Comparison of ENCODE assay signal across 30 cellular contexts in genomic region chr14:77206877-77207389, GRCh38. TPM values are rescaled to one million over a fixed set of nuclear protein-coding genes. Genes with fewer than 3 reads are reported as not detected.
DNase-seq lines count a peak whose midpoint lies in the region; ATAC-seq, FAIRE-seq and TF ChIP-seq lines count a peak whose summit lies in the region.
"Had no signal": no experiment of that assay in that cellular context is flagged by ENCODE, and none has a peak within 500 bp of the region (broad histone marks: within the 10 kb centered on the region; RNA-seq: fewer than 3 reads in every experiment).

No MANE protein-coding gene starts in this region.

- H3K4me3 ChIP-seq in HepG2 (replicated peaks in 1 of 3; ENCODE audit: insufficient read depth in 1 of 3, low read depth in 2 of 3, low read length in 3 of 3): no peak overlapping the region
- H3K4me3 ChIP-seq in right lobe of liver: no peak overlapping the region
- no peak overlapping the region for H3K4me3 ChIP-seq in mammary epithelial cell (replicated peaks in 1 of 3; ENCODE audit: insufficient read depth in 1 of 3, low read depth in 2 of 3, low read length in 3 of 3)
- H3K4me3 ChIP-seq: adrenal gland, body of pancreas, SJCRH30, thoracic aorta, uterus had no signal

- H2AFZ ChIP-seq in HepG2 (ENCODE audit: low read length) (no peak overlapping the region), mammary epithelial cell (ENCODE audit: low read depth, low read length) (no peak overlapping the region)

- dilution Hi-C loops in mammary epithelial cell (cut with HindIII; ENCODE audit: low sequenced_read_pairs): no loop called here

- no peak for TF ChIP-seq POLR2A in HepG2 (IDR thresholded peaks at IDR 0.05; ENCODE audit: insufficient read depth in 1 of 2, low read depth in 2 of 2, low read length in 2 of 2)
- no peak for TF ChIP-seq POLR2A in right lobe of liver (IDR thresholded peaks at IDR 0.05)

- 6% methylated on average over 2 of the region's 2 CpGs for WGBS in HepG2 (ENCODE audit: low lambda C conversion rate)
- 40% methylated on average over 1 of the region's 2 CpGs for WGBS in right lobe of liver (ENCODE audit: insufficient coverage, low coverage, low lambda C conversion rate, missing lambda C conversion rate)
- 76% methylated on average over 2 of the region's 2 CpGs for WGBS in mammary epithelial cell (ENCODE audit: low coverage, missing lambda C conversion rate)

- in situ Hi-C loops in HepG2 (cut with HindIII; ENCODE audit: extremely low pct_ligation_motif_present, low pct_unique_long_range_greater_than_20kb) (loop anchor here (5.0 kb wide), 1 partner anchor 65 kb away; the partner anchor contains the start of gene ZDHHC22), mammary epithelial cell (cut with MboI; ENCODE audit: low sequenced_read_pairs in 2 of 2) (no loop called here)

- H3K27ac ChIP-seq in HepG2 (ENCODE audit: extremely low read length, insufficient read depth, low read length) (no peak overlapping the region), right lobe of liver (no peak overlapping the region), mammary epithelial cell (ENCODE audit: insufficient read depth, low read depth, low read length) (no peak overlapping the region)
- H3K27ac ChIP-seq: body of pancreas, neutrophil, thoracic aorta, uterus had no signal

- no peaks in the 10 kb centered on the region for H3K27me3 ChIP-seq in HepG2 (ENCODE audit: control insufficient read depth in 1 of 2, insufficient read depth in 2 of 2, low read length in 2 of 2)
- H3K27me3 ChIP-seq in right lobe of liver: no peaks in the 10 kb centered on the region
- H3K27me3 ChIP-seq in mammary epithelial cell (ENCODE audit: insufficient read depth, low read length): no peaks in the 10 kb centered on the region
- H3K27me3 ChIP-seq: adrenal gland, body of pancreas, SJCRH30, uterus had no signal

- POLR2A ChIA-PET in HepG2 (lab: Yijun Ruan, JAX) (interaction anchor here (0.6 kb wide), 1 partner anchor 40 kb away, joined by 5 read pairs; no protein-coding TSS in a partner anchor), WTC11 (lab: Charles Lee) (no interaction called here)

- H3K9me3 ChIP-seq in HepG2 (ENCODE audit: low read length) (no peaks in the 10 kb centered on the region), right lobe of liver (no peaks in the 10 kb centered on the region), mammary epithelial cell (replicated peaks; ENCODE audit: insufficient read depth, low read length) (no peaks in the 10 kb centered on the region)
- H3K9me3 ChIP-seq: adrenal gland, body of pancreas, neutrophil, SJCRH30, thoracic aorta, uterus had no signal

- CTCF ChIA-PET in HepG2 (lab: Yijun Ruan, JAX; ENCODE audit: low intra/inter-chr PET ratio, low total read pairs) (no interaction called here), WTC11 (lab: Charles Lee) (interaction anchor here (0.6 to 4.1 kb wide), 11 partner anchors 11 to 96 kb away, joined by 3 to 29 read pairs (median 3); partner anchors contain the start of genes TMEM63C and ZDHHC22), mammary epithelial cell (lab: Charles Lee; ENCODE audit: low non-redundant PET) (no interaction called here)

- DNase-seq in DMS79 treated with DMSO at 0.1 percent for 48 hours (lab: John Stamatoyannopoulos, UW) (peak; percentile 48), DMS79 (lab: John Stamatoyannopoulos, UW) (no peak), HepG2 (ENCODE audit: low spot score) (no peak), right lobe of liver (no peak), WTC11 (ENCODE audit: low spot score) (peak; percentile 34), iPS-NIHi7 (ENCODE audit: extremely low spot score) (no peak), mammary epithelial cell (no peak), GM20000 (ENCODE audit: low spot score) (no peak)
- DNase-seq: activated CD4-positive, alpha-beta T cell treated with anti-CD3 and anti-CD28 coated beads, Interleukin-2, amount 50 U/mL, for 48 hours; activated naive CD4-positive, alpha-beta T cell treated with anti-CD3 and anti-CD28 coated beads for 36 hours; adrenal gland; body of pancreas; CD4-positive, alpha-beta T cell; cerebellar nuclear complex; DND-41; hypothalamus; mesenchymal stem cell; NCI-H446; NK-92 treated with Interleukin-12 subunit alpha and Interleukin-12 subunit beta, amount 100 ng/mL, for 24 hours; SJCRH30; stimulated activated naive CD8-positive, alpha-beta T cell treated with anti-CD3 and anti-CD28 coated beads, Interleukin-15, Interleukin-2, amounts not matched to agents 100 U/mL and 50 U/mL, for 24 hours; T-helper 1 cell; uterus had no signal

- H3K4me2 ChIP-seq in HepG2 (ENCODE audit: low read depth, low read length): no peak overlapping the region
- no peak overlapping the region for H3K4me2 ChIP-seq in mammary epithelial cell (ENCODE audit: insufficient read depth, low read depth, low read length)

- H3K9me3 Mint-ChIP-seq in WTC11: no peaks in the 10 kb centered on the region; the same call in 1 of the 2 replicates
- H3K9me3 Mint-ChIP-seq: activated naive CD4-positive, alpha-beta T cell treated with anti-CD3 and anti-CD28 coated beads for 36 hours; CD4-positive, alpha-beta T cell had no signal

- no peak overlapping the region for H3K27ac Mint-ChIP-seq in WTC11
- H3K27ac Mint-ChIP-seq: activated naive CD4-positive, alpha-beta T cell treated with anti-CD3 and anti-CD28 coated beads for 36 hours; CD4-positive, alpha-beta T cell; progenitor cell of endocrine pancreas had no signal

- H3K36me3 Mint-ChIP-seq in WTC11: no peaks in the 10 kb centered on the region

- H3K4me1 ChIP-seq in HepG2 (ENCODE audit: insufficient read depth, low read length) (no peaks in the 10 kb centered on the region), right lobe of liver (no peaks in the 10 kb centered on the region), mammary epithelial cell (ENCODE audit: insufficient read depth, low read length) (no peaks in the 10 kb centered on the region)
- H3K4me1 ChIP-seq: adrenal gland, body of pancreas, uterus had no signal

- H3K79me2 ChIP-seq in HepG2 (ENCODE audit: insufficient read depth, low read length) (no peaks in the 10 kb centered on the region), mammary epithelial cell (ENCODE audit: insufficient read depth, low read length) (no peaks in the 10 kb centered on the region)

- no TSS peak for BruUV-seq in HepG2 (replicated peaks; lab: Mats Ljungman, UMichigan)
- no TSS peak for BruUV-seq in mammary epithelial cell (replicated peaks; lab: Mats Ljungman, UMichigan)

- ATAC-seq in HepG2 (no peak), right lobe of liver (no peak), WTC11 (peak; percentile 32; the same call in 1 of the 2 replicates)
- ATAC-seq: activated CD4-positive, CD25-positive, alpha-beta regulatory T cell treated with anti-CD3 and anti-CD28 coated beads, Interleukin-2, amount 50 U/mL, for 24 hours; body of pancreas; left lobe of liver; Panc1; stimulated activated naive CD8-positive, alpha-beta T cell treated with anti-CD3 and anti-CD28 coated beads, Interleukin-15, Interleukin-2, amounts not matched to agents 100 U/mL and 50 U/mL, for 24 hours had no signal

- H4K20me1 ChIP-seq in HepG2 (ENCODE audit: insufficient read depth, low read length): peaks cover 3% of the 10 kb centered on the region; the same call in 1 of the 2 replicates
- H4K20me1 ChIP-seq in mammary epithelial cell (ENCODE audit: insufficient read depth, low read length): no peaks in the 10 kb centered on the region

- no peak overlapping the region for H3K4me3 Mint-ChIP-seq in WTC11
- H3K4me3 Mint-ChIP-seq: activated naive CD4-positive, alpha-beta T cell treated with anti-CD3 and anti-CD28 coated beads for 36 hours; CD4-positive, alpha-beta T cell had no signal

- FAIRE-seq in HepG2 (lab: Jason Lieb, UNC): no peak
- FAIRE-seq: A204.1 had no signal

- no peak for TF ChIP-seq EP300 in HepG2 (IDR thresholded peaks at IDR 0.05; ENCODE audit: low read depth in 2 of 2, low read length in 2 of 2)
- no peak for TF ChIP-seq EP300 in HepG2 (CRISPR knock-in tag; IDR thresholded peaks at IDR 0.05; ENCODE audit: borderline replicate concordance)

- no peak overlapping the region for H3K9ac ChIP-seq in HepG2 (ENCODE audit: insufficient read depth, low read depth, low read length)
- no peak overlapping the region for H3K9ac ChIP-seq in mammary epithelial cell (ENCODE audit: insufficient read depth, low read length)

- no peak for TF ChIP-seq RAD21 in HepG2 (CRISPR knock-in tag; IDR thresholded peaks at IDR 0.05)

- H3K27me3 Mint-ChIP-seq in WTC11 (ENCODE audit: low read depth): no peaks in the 10 kb centered on the region

- H3K4me1 Mint-ChIP-seq in WTC11: peaks cover 20% of the 10 kb centered on the region

- no peak for TF ChIP-seq CTCF in HepG2 (CRISPR knock-in tag; IDR thresholded peaks at IDR 0.05)
- TF ChIP-seq CTCF in right lobe of liver (IDR thresholded peaks at IDR 0.05): no peak
- no peak for TF ChIP-seq CTCF in WTC11 (IDR thresholded peaks at IDR 0.05)
- TF ChIP-seq CTCF in mammary epithelial cell (conservative IDR thresholded peaks at IDR 0.05 in 1 of 2, IDR thresholded peaks at IDR 0.05 in 1 of 2; ENCODE audit: extremely low read depth in 1 of 2, insufficient read depth in 1 of 2, low read depth in 1 of 2, low read length in 2 of 2): no peak
- no peak for TF ChIP-seq CTCF in GM20000 (IDR thresholded peaks at IDR 0.05; ENCODE audit: extremely low read depth, missing control alignments)

- intact Hi-C loops in HepG2 (cut with micrococcal nuclease; ENCODE audit: unreplicated experiment): no loop called here
- intact Hi-C loops in right lobe of liver (cut with DNase I): no loop called here
- intact Hi-C loops in mammary epithelial cell (cut with micrococcal nuclease): no loop called here

- no peaks in the 10 kb centered on the region for H3K36me3 ChIP-seq in HepG2 (replicated peaks in 1 of 2; ENCODE audit: control insufficient read depth in 1 of 2, insufficient read depth in 2 of 2, low read length in 2 of 2)
- H3K36me3 ChIP-seq in right lobe of liver: no peaks in the 10 kb centered on the region
- H3K36me3 ChIP-seq in mammary epithelial cell (ENCODE audit: insufficient read depth, low read length): no peaks in the 10 kb centered on the region
- H3K36me3 ChIP-seq: adrenal gland, neutrophil, SJCRH30, thoracic aorta, uterus had no signal

RNA-seq across cellular contexts. Expression of gene TMEM63C, which starts 25.3 kb away (rescaled TPM):
- total RNA-seq in HepG2 (2016; rRNA removed; fragmentation: Illumina TruSeq; extraction: Trizol): 0.08 and 0.27 TPM in 2 replicates
- total RNA-seq in HepG2 (2016; cell fraction: cytosol; rRNA removed; fragmentation: Illumina TruSeq; extraction: Trizol; ENCODE audit: low read depth): 1.1 TPM in 1 of 2 replicates, not detected in the other
- total RNA-seq in HepG2 (2016; cell fraction: insoluble cytoplasmic fraction; rRNA removed; fragmentation: Illumina TruSeq; extraction: Trizol): 0.19 TPM in 1 of 2 replicates, not detected in the other
- 1.3 TPM in 1 of 2 replicates, not detected in the other for total RNA-seq in HepG2 (2016; cell fraction: membrane; rRNA removed; fragmentation: Illumina TruSeq; extraction: Trizol)
- total RNA-seq in HepG2 (2016; cell fraction: nucleus; rRNA removed; fragmentation: Illumina TruSeq; extraction: Trizol): 1.0 TPM in 1 of 2 replicates, not detected in the other
- polyA plus RNA-seq in HepG2 (2011; rRNA removed): 0.17 and 0.59 TPM in 2 replicates
- polyA plus RNA-seq in HepG2 (2011; cell fraction: cytosol; rRNA removed): 0.18 and 0.24 TPM in 2 replicates
- polyA plus RNA-seq in HepG2 (2011; cell fraction: nucleus; rRNA removed): 0.90 and 1.1 TPM in 2 replicates
- polyA plus RNA-seq in HepG2 (2012): 0.52 and 0.55 TPM in 2 replicates
- 0.12 and 0.34 TPM in 2 replicates for polyA plus RNA-seq in HepG2 (2016; cell fraction: cytosol; fragmentation: Illumina TruSeq; extraction: Trizol; ENCODE audit: low read depth)
- not detected in 2 replicates for polyA plus RNA-seq in HepG2 (2016; cell fraction: insoluble cytoplasmic fraction; fragmentation: Illumina TruSeq; extraction: Trizol; ENCODE audit: low read depth)
- not detected in 2 replicates for polyA plus RNA-seq in HepG2 (2016; cell fraction: membrane; fragmentation: Illumina TruSeq; extraction: Trizol; ENCODE audit: low read depth)
- 0.49 TPM in 1 of 2 replicates, not detected in the other for polyA plus RNA-seq in HepG2 (2016; cell fraction: nucleus; fragmentation: Illumina TruSeq; extraction: Trizol; ENCODE audit: insufficient read depth, low read depth)
- polyA minus RNA-seq in HepG2 (2011; rRNA and poly(A)+ RNA removed; ENCODE audit: low replicate concordance): 0.28 TPM in 1 of 2 replicates, not detected in the other
- 1.8 TPM in 1 of 2 replicates, not detected in the other for polyA minus RNA-seq in HepG2 (2011; cell fraction: cytosol; rRNA and poly(A)+ RNA removed)
- 0.26 and 0.37 TPM in 2 replicates for polyA minus RNA-seq in HepG2 (2011; cell fraction: nucleus; rRNA and poly(A)+ RNA removed)
- under 1 TPM in 4 of 6 experiments, not detected in 2; 0.07 to 0.82 (median 0.15) TPM for total RNA-seq in right lobe of liver
- 3.6 to 8.8 TPM (median 6.0 TPM) in 3 replicates for total RNA-seq in WTC11 (2021)
- 1 to 10 TPM; 6.3 to 8.3 TPM for total RNA-seq in mammary epithelial cell
- polyA plus RNA-seq in mammary epithelial cell: 2.7 TPM
- 6.6 TPM for polyA minus RNA-seq in mammary epithelial cell

Comparison
In these comparisons a context has a peak if more than half of its experiments do, and no peak if none do; other contexts are left out.
1. DNase-seq: peak in DMS79 treated with DMSO at 0.1 percent for 48 hours (single experiment) and WTC11 (single experiment); none in DMS79 (single experiment), HepG2 (single experiment), right lobe of liver (0 of 3), iPS-NIHi7 (single experiment), mammary epithelial cell (single experiment) and GM20000 (single experiment).